In genomic region chr15:64456634-64457108, GRCh38 we compare ENCODE assay signal across 13 cellular contexts. TPM values are rescaled to one million over a fixed set of nuclear protein-coding genes. Genes with fewer than 3 reads are reported as not detected.
A peak's percentile ranks its signal among the peaks of the same experiment; 100 is the strongest.
DNase-seq lines count a peak whose midpoint lies in the region; ATAC-seq and TF ChIP-seq lines count a peak whose summit lies in the region.
"Had no signal": no experiment of that assay in that cellular context is flagged by ENCODE, and none has a peak within 500 bp of the region (broad histone marks: within the 10 kb centered on the region; RNA-seq: fewer than 3 reads in every experiment).

No MANE protein-coding gene starts in this region.

- no peaks in the 10 kb centered on the region for H3K9me2 ChIP-seq in PC-3 (replicated peaks; ENCODE audit: low read length)

- peaks cover 17% of the 10 kb centered on the region for H3K36me3 ChIP-seq in left ventricle myocardium inferior
- peaks cover 0 to 35% (median 6%) of the 10 kb centered on the region in 9 donors for H3K36me3 ChIP-seq in heart right ventricle
- H3K36me3 ChIP-seq in PC-3 (ENCODE audit: low read depth, low read length), result no peaks in the 10 kb centered on the region

- H3K27me3 ChIP-seq in left ventricle myocardium inferior (ENCODE audit: low read depth) (no peaks in the 10 kb centered on the region), heart right ventricle (no peaks in the 10 kb centered on the region), PC-3 (ENCODE audit: low read length) (no peaks in the 10 kb centered on the region)
- H3K27me3 ChIP-seq: tibial artery had no signal

- no peak overlapping the region for H3K9ac ChIP-seq in PC-3 (ENCODE audit: low read length)

- POLR2A ChIA-PET in PC-3 (lab: Charles Lee; ENCODE audit: unreplicated experiment) (no interaction called here), HEK293T (lab: Yijun Ruan, JAX) (no interaction called here)

- no peaks in the 10 kb centered on the region for H3F3A ChIP-seq in PC-3 (ENCODE audit: low read length, unreplicated experiment)

- no peaks in the 10 kb centered on the region for H3K27me3 Mint-ChIP-seq in activated naive CD8-positive, alpha-beta T cell treated with anti-CD3 and anti-CD28 coated beads, Interleukin-2, amount 50 U/mL, for 24 hours
- no peaks in the 10 kb centered on the region for H3K27me3 Mint-ChIP-seq in mesothelial cell of epicardium (ENCODE audit: low read depth)

- TF ChIP-seq CTCF in left ventricle myocardium inferior (IDR thresholded peaks at IDR 0.05; ENCODE audit: borderline replicate concordance) (no peak), heart right ventricle (IDR thresholded peaks at IDR 0.05) (no peak), mesothelial cell of epicardium (IDR thresholded peaks at IDR 0.05; ENCODE audit: unreplicated experiment) (no peak), PC-3 (conservative IDR thresholded peaks at IDR 0.05; ENCODE audit: low read depth, low read length) (no peak), coronary artery (IDR thresholded peaks at IDR 0.05) (no peak)

- H4K20me1 ChIP-seq in PC-3 (ENCODE audit: low read length), result peaks cover under 1% of the 10 kb centered on the region; the same call in 1 of the 2 replicates

- intact Hi-C loops in left ventricle myocardium inferior (cut with micrococcal nuclease) (no loop called here), heart right ventricle (cut with DNase I) (loop anchor here in 1 of 10 donors (10.0 kb wide), 1 partner anchor 198 kb away; no protein-coding TSS in a partner anchor), PC-3 (cut with micrococcal nuclease) (no loop called here)

- 72 to 95% methylated on average over 1 of the region's 1 CpG for WGBS in heart right ventricle, 2 donors

- peak overlapping the region; percentile 74 for H3K27ac Mint-ChIP-seq in activated naive CD8-positive, alpha-beta T cell treated with anti-CD3 and anti-CD28 coated beads, Interleukin-2, amount 50 U/mL, for 24 hours
- H3K27ac Mint-ChIP-seq in mesothelial cell of epicardium, result peak overlapping the region; percentile 97

- H3K4me1 ChIP-seq in left ventricle myocardium inferior, result peaks cover 27% of the 10 kb centered on the region
- peaks cover 1 to 48% (median 12%) of the 10 kb centered on the region in 9 donors for H3K4me1 ChIP-seq in heart right ventricle
- peaks cover 10% of the 10 kb centered on the region for H3K4me1 ChIP-seq in PC-3 (ENCODE audit: insufficient read depth, low read length)

- H3K36me3 Mint-ChIP-seq in activated naive CD8-positive, alpha-beta T cell treated with anti-CD3 and anti-CD28 coated beads, Interleukin-2, amount 50 U/mL, for 24 hours (ENCODE audit: low read depth), result peaks cover 3% of the 10 kb centered on the region
- H3K36me3 Mint-ChIP-seq in mesothelial cell of epicardium, result no peaks in the 10 kb centered on the region

- no peaks in the 10 kb centered on the region for H3K9me3 ChIP-seq in left ventricle myocardium inferior (replicated peaks)
- H3K9me3 ChIP-seq in heart right ventricle, result no peaks in the 10 kb centered on the region
- no peaks in the 10 kb centered on the region for H3K9me3 ChIP-seq in PC-3 (ENCODE audit: low read length)
- H3K9me3 ChIP-seq: tibial artery had no signal

- H2AFZ ChIP-seq in PC-3 (ENCODE audit: low read length), result no peak overlapping the region

- peaks cover 6% of the 10 kb centered on the region for H3K79me2 ChIP-seq in PC-3 (ENCODE audit: low read length)

- no peaks in the 10 kb centered on the region for H3K9me3 Mint-ChIP-seq in activated naive CD8-positive, alpha-beta T cell treated with anti-CD3 and anti-CD28 coated beads, Interleukin-2, amount 50 U/mL, for 24 hours
- no peaks in the 10 kb centered on the region for H3K9me3 Mint-ChIP-seq in mesothelial cell of epicardium

- CTCF ChIA-PET in PC-3 (lab: Charles Lee), result no interaction called here
- CTCF ChIA-PET in HEK293T (lab: Yijun Ruan, JAX), result no interaction called here

- H3K4me2 ChIP-seq in PC-3 (ENCODE audit: low read length), result no peak overlapping the region

- no peak for ATAC-seq in heart right ventricle
- peak; percentile 54 for ATAC-seq in activated naive CD8-positive, alpha-beta T cell treated with anti-CD3 and anti-CD28 coated beads, Interleukin-2, amount 50 U/mL, for 24 hours
- no peak for ATAC-seq in PC-3
- no peak for ATAC-seq in GM19467 (IDR thresholded peaks at IDR 0.05; ENCODE audit: unreplicated experiment)
- ATAC-seq: activated CD4-positive, CD25-positive, alpha-beta regulatory T cell treated with anti-CD3 and anti-CD28 coated beads, Interleukin-2, amount 50 U/mL, for 24 hours; Panc1 had no signal

- no peak overlapping the region for H3K4me3 ChIP-seq in left ventricle myocardium inferior
- H3K4me3 ChIP-seq in heart right ventricle, result no peak overlapping the region
- no peak overlapping the region for H3K4me3 ChIP-seq in PC-3 (ENCODE audit: low read length)
- no peak overlapping the region for H3K4me3 ChIP-seq in coronary artery
- H3K4me3 ChIP-seq: tibial artery had no signal

- no TSS peak for BruUV-seq in PC-3 (replicated peaks; lab: Mats Ljungman, UMichigan)

- DNase-seq in left ventricle myocardium inferior (no peak), heart right ventricle (no peak), mesothelial cell of epicardium (ENCODE audit: low spot score in 2 of 2, unreplicated experiment in 2 of 2) (no peak), PC-3 (no peak), HEK293T (ENCODE audit: extremely low spot score) (no peak), coronary artery (ENCODE audit: low spot score) (no peak)
- no peak for DNase-seq in activated naive CD8-positive, alpha-beta T cell treated with anti-CD3 and anti-CD28 coated beads, Interleukin-2, amount 50 U/mL, for 24 hours
- DNase-seq: NCI-H1105; stimulated activated CD4-positive, alpha-beta T cell treated with anti-CD3 and anti-CD28 coated beads, Interleukin-4, amount 100 ng/mL, for 24 hours had no signal

- H3K4me3 Mint-ChIP-seq in activated naive CD8-positive, alpha-beta T cell treated with anti-CD3 and anti-CD28 coated beads, Interleukin-2, amount 50 U/mL, for 24 hours, result peak overlapping the region; percentile 16
- H3K4me3 Mint-ChIP-seq in mesothelial cell of epicardium, result no peak overlapping the region

- H3K4me1 Mint-ChIP-seq in activated naive CD8-positive, alpha-beta T cell treated with anti-CD3 and anti-CD28 coated beads, Interleukin-2, amount 50 U/mL, for 24 hours, result peaks cover 63% of the 10 kb centered on the region
- H3K4me1 Mint-ChIP-seq in mesothelial cell of epicardium, result peaks cover 76% of the 10 kb centered on the region

- H3K27ac ChIP-seq in left ventricle myocardium inferior (replicated peaks) (peak overlapping the region; percentile 34), heart right ventricle (peak overlapping the region in 1 of 10 donors; percentile 57), PC-3 (ENCODE audit: low read length) (no peak overlapping the region), coronary artery (no peak overlapping the region)
- H3K27ac ChIP-seq: tibial artery had no signal

TF ChIP-seq in HEK293T, 16 proteins besides CTCF, POLR2A, EP300 and RAD21:
- no peak for TF ChIP-seq BHLHE40 (IDR thresholded peaks at IDR 0.05; ENCODE audit: borderline replicate concordance)
- no peak for TF ChIP-seq CTBP1 (IDR thresholded peaks at IDR 0.05; ENCODE audit: borderline replicate concordance)
- no peak for TF ChIP-seq SUZ12 (IDR thresholded peaks at IDR 0.05)
- TF ChIP-seq SP1 (IDR thresholded peaks at IDR 0.05), result no peak
- TF ChIP-seq ZNF384 (IDR thresholded peaks at IDR 0.05), result no peak

RNA-seq across cellular contexts. Expression of gene ZNF609, which starts 3.7 kb away (rescaled TPM):
- total RNA-seq in left ventricle myocardium inferior, result 14.7 TPM
- total RNA-seq in heart right ventricle, result 10 to 100 TPM; 13.7 to 19.2 (median 16.6) TPM
- 1 to 10 TPM; 4.0 to 5.3 TPM for polyA plus RNA-seq in heart right ventricle
- 75.4 to 77.1 TPM (median 76.0 TPM) in 3 replicates for total RNA-seq in mesothelial cell of epicardium
- 9.9 and 15.4 TPM in 2 replicates for total RNA-seq in PC-3 (2014; rRNA removed)
